10 cellular contexts compared by ENCODE assay signal in the genomic region with DNA sequence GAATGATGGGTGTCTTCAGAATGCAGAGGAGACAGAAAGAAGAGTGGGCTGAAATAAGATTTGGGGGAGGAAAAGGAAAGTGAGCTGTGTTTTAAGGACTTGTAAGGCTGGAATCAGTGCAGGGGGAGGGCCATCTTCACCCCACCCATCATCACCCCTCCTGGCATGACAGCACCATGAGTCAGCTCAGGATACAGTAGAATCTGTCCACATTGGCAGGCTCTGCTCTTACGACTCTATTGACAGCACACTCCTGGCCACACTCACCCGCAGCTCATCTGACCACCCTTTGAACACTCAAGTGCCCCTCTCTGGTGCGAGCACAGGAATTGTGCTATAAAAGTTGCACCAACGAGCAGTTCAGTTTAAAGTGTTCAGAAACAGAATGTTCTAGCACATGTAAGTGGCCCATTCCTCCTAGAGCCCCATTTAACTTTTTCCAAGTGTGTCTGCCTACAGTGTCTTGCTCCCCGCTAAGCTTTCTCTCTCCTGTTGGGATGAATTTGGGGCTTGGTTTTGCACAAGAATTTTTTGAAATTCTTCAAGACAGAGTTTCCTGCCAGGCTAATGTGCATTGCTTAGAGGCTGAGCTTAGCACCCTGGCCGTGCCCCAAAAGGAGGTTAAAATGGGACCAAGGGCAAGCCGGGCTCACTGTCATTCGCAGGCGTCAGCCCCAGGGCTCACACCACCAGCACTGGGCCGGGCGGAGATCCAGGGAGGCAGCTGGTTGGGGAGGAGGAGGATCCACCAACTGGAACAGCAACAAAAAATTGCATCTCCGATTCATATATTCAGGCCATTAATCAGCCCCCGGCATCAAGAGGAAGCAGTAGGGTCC. TPM values are rescaled to one million over a fixed set of nuclear protein-coding genes. Genes with fewer than 3 reads are reported as not detected.
A peak's percentile ranks its signal among the peaks of the same experiment; 100 is the strongest.
DNase-seq lines count a peak whose midpoint lies in the region; ATAC-seq and TF ChIP-seq lines count a peak whose summit lies in the region.
"Had no signal": no experiment of that assay in that cellular context is flagged by ENCODE, and none has a peak within 500 bp of the region (broad histone marks: within the 10 kb centered on the region; RNA-seq: fewer than 3 reads in every experiment).

No MANE protein-coding gene starts in this region.

- H3K4me3 ChIP-seq in right cardiac atrium (ENCODE audit: low read length) = no peak overlapping the region
- H3K4me3 ChIP-seq in upper lobe of left lung = no peak overlapping the region

- no peak overlapping the region for H3K4me3 Mint-ChIP-seq in natural killer cell treated with Interleukin-12 subunit alpha and Interleukin-12 subunit beta and Interleukin-15 and Interleukin-18, amount 100 ng/mL, for 72 hours
- H3K4me3 Mint-ChIP-seq: activated naive CD8-positive, alpha-beta T cell treated with anti-CD3 and anti-CD28 coated beads, Interleukin-2, amount 10 ng/mL, durations not matched to agents 7 days and 5 days had no signal

- no peaks in the 10 kb centered on the region for H3K9me3 ChIP-seq in right cardiac atrium (ENCODE audit: control insufficient read depth, low read length)
- H3K9me3 ChIP-seq in upper lobe of left lung = no peaks in the 10 kb centered on the region

- DNase-seq in HS-27A (ENCODE audit: low read depth) (peak; percentile 45), amniotic stem cell (lab: John Stamatoyannopoulos, UW) (peak; percentile 58), right cardiac atrium (peak; percentile 71 to 88 (median 87)), upper lobe of left lung (peak; percentile 73 to 76), HT-29 (ENCODE audit: low spot score) (no peak)
- DNase-seq in stimulated activated CD4-positive, alpha-beta T cell treated with anti-CD3 and anti-CD28 coated beads, Interleukin-4, amount 100 ng/mL, for 24 hours = no peak
- DNase-seq in natural killer cell treated with Interleukin-12 subunit alpha and Interleukin-12 subunit beta and Interleukin-15 and Interleukin-18, amount 100 ng/mL, for 72 hours (ENCODE audit: low spot score) = no peak
- DNase-seq in activated CD4-positive, alpha-beta T cell treated with anti-CD3 and anti-CD28 coated beads, Interleukin-2, amount 50 U/mL, for 1 hour = no peak
- DNase-seq: activated naive CD8-positive, alpha-beta T cell treated with anti-CD3 and anti-CD28 coated beads, Interleukin-2, amount 10 ng/mL, durations not matched to agents 7 days and 5 days had no signal

- ATAC-seq in right cardiac atrium (peak; percentile 94 to 96), upper lobe of left lung (ENCODE audit: low FRiP score in 2 of 2) (peak; percentile 78 to 92)
- ATAC-seq in natural killer cell treated with Interleukin-12 subunit alpha and Interleukin-12 subunit beta and Interleukin-15 and Interleukin-18, amount 100 ng/mL, for 72 hours = no peak

- TF ChIP-seq POLR2A in upper lobe of left lung (IDR thresholded peaks at IDR 0.05) = no peak

- no peaks in the 10 kb centered on the region for H3K36me3 ChIP-seq in upper lobe of left lung

- no peaks in the 10 kb centered on the region for H3K9me3 Mint-ChIP-seq in natural killer cell treated with Interleukin-12 subunit alpha and Interleukin-12 subunit beta and Interleukin-15 and Interleukin-18, amount 100 ng/mL, for 72 hours
- H3K9me3 Mint-ChIP-seq: activated naive CD8-positive, alpha-beta T cell treated with anti-CD3 and anti-CD28 coated beads, Interleukin-2, amount 10 ng/mL, durations not matched to agents 7 days and 5 days had no signal

- 38% methylated on average over 13 of the region's 13 CpGs for WGBS in right cardiac atrium
- 58 to 72% methylated on average over 13 of the region's 13 CpGs for WGBS in upper lobe of left lung, 2 donors

- intact Hi-C loops in right cardiac atrium (cut with DNase I) = no loop called here

- H3K27ac Mint-ChIP-seq in natural killer cell treated with Interleukin-12 subunit alpha and Interleukin-12 subunit beta and Interleukin-15 and Interleukin-18, amount 100 ng/mL, for 72 hours = no peak overlapping the region
- H3K27ac Mint-ChIP-seq: activated naive CD8-positive, alpha-beta T cell treated with anti-CD3 and anti-CD28 coated beads, Interleukin-2, amount 10 ng/mL, durations not matched to agents 7 days and 5 days had no signal

- H3K4me1 ChIP-seq in right cardiac atrium (ENCODE audit: control insufficient read depth, insufficient read depth, low read length) = no peaks in the 10 kb centered on the region
- peaks cover 0 to 5% (median 1%) of the 10 kb centered on the region in 4 donors for H3K4me1 ChIP-seq in upper lobe of left lung

- peaks cover 4% of the 10 kb centered on the region in 2 donors for H3K4me1 Mint-ChIP-seq in natural killer cell treated with Interleukin-12 subunit alpha and Interleukin-12 subunit beta and Interleukin-15 and Interleukin-18, amount 100 ng/mL, for 72 hours (ENCODE audit: low read depth in 2 of 2)

- H3K27me3 ChIP-seq in right cardiac atrium (ENCODE audit: control insufficient read depth, insufficient read depth) (no peaks in the 10 kb centered on the region), upper lobe of left lung (no peaks in the 10 kb centered on the region)

- H3K36me3 Mint-ChIP-seq in natural killer cell treated with Interleukin-12 subunit alpha and Interleukin-12 subunit beta and Interleukin-15 and Interleukin-18, amount 100 ng/mL, for 72 hours = no peaks in the 10 kb centered on the region
- H3K36me3 Mint-ChIP-seq: activated naive CD8-positive, alpha-beta T cell treated with anti-CD3 and anti-CD28 coated beads, Interleukin-2, amount 10 ng/mL, durations not matched to agents 7 days and 5 days had no signal

- peak overlapping the region; percentile 16 for H3K27ac ChIP-seq in right cardiac atrium (ENCODE audit: low read length)
- H3K27ac ChIP-seq in upper lobe of left lung = peak overlapping the region in 3 of 4 donors; percentile 28 to 55 (median 48)
- H3K27ac ChIP-seq: VCaP had no signal

- peaks cover 39 to 53% of the 10 kb centered on the region in 2 donors for H3K27me3 Mint-ChIP-seq in natural killer cell treated with Interleukin-12 subunit alpha and Interleukin-12 subunit beta and Interleukin-15 and Interleukin-18, amount 100 ng/mL, for 72 hours

- peak in 1 of 4 donors; percentile 53 for TF ChIP-seq EP300 in upper lobe of left lung (IDR thresholded peaks at IDR 0.05)

- no peak for TF ChIP-seq CTCF in upper lobe of left lung (IDR thresholded peaks at IDR 0.05)

RNA-seq across cellular contexts. Expression of a gene that starts 12.1 kb away (rescaled TPM):
- total RNA-seq in right cardiac atrium = 1 to 10 TPM; 2.0 to 3.6 (median 2.5) TPM
- polyA plus RNA-seq in right cardiac atrium = 1.3 TPM
- 1 to 10 TPM; 3.4 to 9.9 (median 5.9) TPM for total RNA-seq in upper lobe of left lung
- total RNA-seq in HT-29 (2014; rRNA removed; shearing (Covaris generic)) = not detected in 2 replicates
- not detected for total RNA-seq in natural killer cell treated with Interleukin-12 subunit alpha and Interleukin-12 subunit beta and Interleukin-15 and Interleukin-18, amount 100 ng/mL, for 72 hours
- total RNA-seq: activated naive CD8-positive, alpha-beta T cell treated with anti-CD3 and anti-CD28 coated beads, Interleukin-2, amount 10 ng/mL, durations not matched to agents 7 days and 5 days had no signal

Comparison
In these comparisons a context has a peak if more than half of its experiments do, and no peak if none do; other contexts are left out.
1. DNase-seq: peak in HS-27A (single experiment), amniotic stem cell (single experiment), right cardiac atrium (3 of 3) and upper lobe of left lung (2 of 2); none in stimulated activated CD4-positive, alpha-beta T cell treated with anti-CD3 and anti-CD28 coated beads, Interleukin-4, amount 100 ng/mL, for 24 hours (single experiment), HT-29 (single experiment), natural killer cell treated with Interleukin-12 subunit alpha and Interleukin-12 subunit beta and Interleukin-15 and Interleukin-18, amount 100 ng/mL, for 72 hours (single experiment) and activated CD4-positive, alpha-beta T cell treated with anti-CD3 and anti-CD28 coated beads, Interleukin-2, amount 50 U/mL, for 1 hour (single experiment).
2. ATAC-seq: peak in right cardiac atrium (2 of 2) and upper lobe of left lung (2 of 2); none in natural killer cell treated with Interleukin-12 subunit alpha and Interleukin-12 subunit beta and Interleukin-15 and Interleukin-18, amount 100 ng/mL, for 72 hours (0 of 2).